Comparison of ENCODE assay signal across 26 cellular contexts in the genomic region with DNA sequence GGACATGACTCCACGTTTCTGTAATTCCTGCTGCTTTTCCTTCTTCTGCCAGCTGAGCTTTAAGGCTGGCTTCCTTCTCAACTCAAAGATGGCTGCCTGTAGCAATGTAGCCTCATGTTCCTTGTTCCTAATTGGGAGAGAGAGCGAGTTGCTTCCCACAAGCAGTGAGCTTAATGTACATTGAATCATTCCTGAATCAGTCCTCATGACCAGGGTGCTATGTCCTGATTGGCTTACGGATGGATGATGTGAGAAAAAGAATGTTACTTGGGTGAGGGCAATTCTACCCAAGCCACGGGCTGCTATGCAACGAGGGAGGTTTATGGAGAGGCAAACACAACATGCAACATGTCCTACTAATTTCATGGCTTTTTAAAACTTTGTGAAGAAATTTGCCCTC.
"Had no signal": no experiment of that assay in that cellular context is flagged by ENCODE, and none has a peak within 500 bp of the region (broad histone marks: within the 10 kb centered on the region; RNA-seq: fewer than 3 reads in every experiment).

No MANE protein-coding gene starts in this region.

- H3K9me3 ChIP-seq: esophagus muscularis mucosa, heart left ventricle, neutrophil, ovary, right lobe of liver, tibial nerve had no signal

- H3K4me3 Mint-ChIP-seq: activated T-helper 1 cell treated with anti-CD3 and anti-CD28 coated beads, Interleukin-12 subunit alpha, Interleukin-12 subunit beta, Interleukin-2, Interleukin-4 antibody, amounts not matched to agents 30 ng/mL and 10 ng/mL and 1 ng/mL, durations not matched to agents 14 hours and 24 hours and 36 hours; nephron had no signal

- H3K27ac ChIP-seq: esophagus muscularis mucosa, foreskin keratinocyte, heart left ventricle, neutrophil, ovary, right lobe of liver, tibial nerve, VCaP had no signal

- H3K4me1 Mint-ChIP-seq: nephron had no signal

- H3K27me3 ChIP-seq: esophagus muscularis mucosa, foreskin keratinocyte, heart left ventricle, neutrophil, ovary, right lobe of liver, tibial nerve had no signal

- H3K27me3 Mint-ChIP-seq: progenitor cell of endocrine pancreas had no signal

- H3K4me3 ChIP-seq: esophagus muscularis mucosa, heart left ventricle, ovary, right lobe of liver, tibial nerve had no signal

- ATAC-seq: activated CD4-positive, CD25-positive, alpha-beta regulatory T cell treated with anti-CD3 and anti-CD28 coated beads, Interleukin-2, amount 50 U/mL, for 24 hours; foreskin keratinocyte; heart left ventricle; left cardiac atrium; left ventricle myocardium superior; right lobe of liver had no signal

- H3K36me3 ChIP-seq: esophagus muscularis mucosa, heart left ventricle, neutrophil, ovary, right lobe of liver, tibial nerve had no signal

- H3K27ac Mint-ChIP-seq: activated T-helper 1 cell treated with anti-CD3 and anti-CD28 coated beads, Interleukin-12 subunit alpha, Interleukin-12 subunit beta, Interleukin-2, Interleukin-4 antibody, amounts not matched to agents 30 ng/mL and 10 ng/mL and 1 ng/mL, durations not matched to agents 14 hours and 24 hours and 36 hours; nephron; progenitor cell of endocrine pancreas had no signal

- H3K4me1 ChIP-seq: esophagus muscularis mucosa, foreskin keratinocyte, heart left ventricle, right lobe of liver, tibial nerve had no signal

- DNase-seq: activated CD4-positive, alpha-beta T cell treated with anti-CD3 and anti-CD28 coated beads for 48 hours; activated CD4-positive, alpha-beta T cell treated with anti-CD3 and anti-CD28 coated beads, Interleukin-2, amount 50 U/mL, for 48 hours; activated CD8-positive, alpha-beta memory T cell treated with anti-CD3 and anti-CD28 coated beads for 24 hours; activated gamma-delta T cell treated with Interleukin-2 at 50 U/mL for 16 hours; activated naive CD4-positive, alpha-beta T cell treated with anti-CD3 and anti-CD28 coated beads, Interleukin-2, amount 50 U/mL, for 16 hours; amniotic stem cell; central memory CD4-positive, alpha-beta T cell; dermis blood vessel endothelial cell; effector CD4-positive, alpha-beta T cell; heart left ventricle; hypothalamus; left cardiac atrium; left ventricle myocardium superior; ovary; right lobe of liver; stimulated activated CD4-positive, alpha-beta T cell treated with anti-CD3 and anti-CD28 coated beads, Interleukin-2, amount 100 ng/mL, for 48 hours; stimulated activated naive CD4-positive, alpha-beta T cell treated with Interleukin-2 at 50 U/mL for 16 hours had no signal
